1 cellular context compared by ENCODE assay signal in the genomic region with DNA sequence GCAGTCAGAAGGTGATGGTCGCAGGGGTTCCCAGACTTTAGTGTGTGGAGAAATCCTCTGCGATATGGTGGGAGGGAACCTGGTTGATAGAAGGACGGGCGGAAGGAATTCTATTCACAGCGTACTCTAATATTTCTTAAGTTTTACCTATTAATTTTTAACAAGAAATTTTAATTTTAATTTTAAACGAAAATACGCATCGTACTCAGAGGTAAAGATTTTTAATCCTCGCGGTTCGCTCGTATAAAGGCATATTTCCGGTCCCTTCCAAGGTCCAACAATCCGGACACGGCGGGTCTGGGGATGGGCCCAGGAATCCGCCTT.
TF ChIP-seq lines count a peak whose summit lies in the region.

No MANE protein-coding gene starts in this region.

TF ChIP-seq in HepG2, 621 proteins besides CTCF, POLR2A, EP300 and RAD21:
- no peak for TF ChIP-seq NFYB (CRISPR knock-in tag; IDR thresholded peaks at IDR 0.05)
- TF ChIP-seq GABPA (IDR thresholded peaks at IDR 0.05; ENCODE audit: low read depth, low read length), result no peak
- 0 out of 2 replicates have a peak, but pooled peaks have one; percentile 19 for TF ChIP-seq GABPA (CRISPR knock-in tag; IDR thresholded peaks at IDR 0.05; ENCODE audit: low read depth)
